Comparison of ENCODE assay signal across 19 cellular contexts in the genomic region with DNA sequence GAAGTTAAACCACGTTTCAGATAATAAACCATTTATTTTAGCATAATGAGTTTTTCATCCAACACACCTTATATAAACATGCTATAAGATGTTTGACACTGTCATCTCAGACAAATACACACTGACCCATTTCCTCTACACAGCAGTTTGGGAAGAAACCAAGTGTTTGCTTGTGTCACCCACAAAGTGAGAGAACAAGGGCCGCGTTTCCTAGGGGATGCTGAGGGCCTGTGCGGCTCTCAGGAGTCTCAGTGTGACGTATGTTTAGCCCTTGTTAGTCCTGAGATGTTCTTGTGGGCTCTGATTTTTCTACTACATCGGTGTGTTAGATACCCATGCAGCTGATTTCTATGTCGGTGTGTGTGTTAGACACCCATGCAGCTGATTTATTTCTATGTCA.
DNase-seq lines count a peak whose midpoint lies in the region; ATAC-seq and TF ChIP-seq lines count a peak whose summit lies in the region.
"Had no signal": no experiment of that assay in that cellular context is flagged by ENCODE, and none has a peak within 500 bp of the region (broad histone marks: within the 10 kb centered on the region; RNA-seq: fewer than 3 reads in every experiment).

No MANE protein-coding gene starts in this region.

- ATAC-seq in left lung (peak; percentile 43), GM21528 (IDR thresholded peaks at IDR 0.05; ENCODE audit: low FRiP score, unreplicated experiment) (no peak), HG03108 (IDR thresholded peaks at IDR 0.05; ENCODE audit: unreplicated experiment) (no peak)

- H3K27me3 Mint-ChIP-seq in nephron progenitor cell (ENCODE audit: low read depth, poor library complexity): no peaks in the 10 kb centered on the region
- H3K27me3 Mint-ChIP-seq: CD4-positive, alpha-beta T cell; CD8-positive, alpha-beta memory T cell had no signal

- 64 to 80% methylated on average over 7 of the region's 7 CpGs for WGBS in thyroid gland, 2 donors

- H3K4me1 Mint-ChIP-seq in nephron progenitor cell: peaks cover 6% of the 10 kb centered on the region
- H3K4me1 Mint-ChIP-seq: CD14-positive monocyte had no signal

- TF ChIP-seq CTCF in left lung (IDR thresholded peaks at IDR 0.05): no peak
- TF ChIP-seq CTCF in nephron progenitor cell (IDR thresholded peaks at IDR 0.05): no peak
- no peak for TF ChIP-seq CTCF in thyroid gland (IDR thresholded peaks at IDR 0.05)

- H3K9me3 ChIP-seq in left lung (no peaks in the 10 kb centered on the region), thyroid gland (no peaks in the 10 kb centered on the region)
- H3K9me3 ChIP-seq: BE2C; BLaER1 treated with 17β-estradiol and CSF1 and Interleukin-3, amounts not matched to agents 10 nM and 100 nM; HAP-1 had no signal

- peak overlapping the region; percentile 57 for H3K27ac Mint-ChIP-seq in nephron progenitor cell
- H3K27ac Mint-ChIP-seq: CD14-positive monocyte; CD4-positive, alpha-beta T cell; CD8-positive, alpha-beta memory T cell; HFFc6 had no signal

- no peaks in the 10 kb centered on the region for H3K9me3 Mint-ChIP-seq in nephron progenitor cell
- H3K9me3 Mint-ChIP-seq: CD4-positive, alpha-beta T cell; CD8-positive, alpha-beta memory T cell; HFFc6 had no signal

- H3K27me3 ChIP-seq in left lung (no peaks in the 10 kb centered on the region), thyroid gland (no peaks in the 10 kb centered on the region)
- H3K27me3 ChIP-seq: BE2C; BLaER1 treated with 17β-estradiol and CSF1 and Interleukin-3, amounts not matched to agents 10 nM and 100 nM had no signal

- TF ChIP-seq POLR2A in thyroid gland (IDR thresholded peaks at IDR 0.05): no peak

- peaks cover 40% of the 10 kb centered on the region for H3K36me3 Mint-ChIP-seq in nephron progenitor cell (ENCODE audit: low read depth)
- H3K36me3 Mint-ChIP-seq: CD14-positive monocyte had no signal

- intact Hi-C loops in left lung (cut with DNase I) (no loop called here), thyroid gland (cut with DNase I) (no loop called here)

- no peak overlapping the region for H3K4me3 ChIP-seq in left lung
- no peak overlapping the region for H3K4me3 ChIP-seq in thyroid gland (replicated peaks in 1 of 3)
- H3K4me3 ChIP-seq: BLaER1 treated with 17β-estradiol and CSF1 and Interleukin-3, amounts not matched to agents 10 nM and 100 nM; HAP-1 had no signal

- peak; percentile 24 for DNase-seq in Ammon's horn (ENCODE audit: low spot score)
- no peak for DNase-seq in left lung
- DNase-seq in nephron progenitor cell: no peak
- DNase-seq in thyroid gland: peak; percentile 35 to 45
- DNase-seq in NCI-H82 treated with DMSO at 0.1 percent for 48 hours (lab: John Stamatoyannopoulos, UW; ENCODE audit: unreplicated experiment): no peak
- DNase-seq: BE2C; CD4-positive, alpha-beta T cell; CD8-positive, alpha-beta memory T cell; DMS 273 treated with DMSO at 0.1 percent for 48 hours; DMS79; GF-D8; GOT3; HFFc6 had no signal

- no peak overlapping the region for H3K27ac ChIP-seq in left lung
- no peak overlapping the region for H3K27ac ChIP-seq in thyroid gland
- H3K27ac ChIP-seq: 22Rv1; BLaER1 treated with 17β-estradiol and CSF1 and Interleukin-3, amounts not matched to agents 10 nM and 100 nM had no signal

- H3K4me1 ChIP-seq in left lung (no peaks in the 10 kb centered on the region), thyroid gland (no peaks in the 10 kb centered on the region)
- H3K4me1 ChIP-seq: BE2C, HAP-1 had no signal

- H3K4me3 Mint-ChIP-seq in nephron progenitor cell: no peak overlapping the region
- H3K4me3 Mint-ChIP-seq: CD14-positive monocyte; CD4-positive, alpha-beta T cell; CD8-positive, alpha-beta memory T cell; HFFc6 had no signal

- peaks cover 0 to 4% of the 10 kb centered on the region in 2 donors for H3K36me3 ChIP-seq in left lung
- H3K36me3 ChIP-seq in thyroid gland: no peaks in the 10 kb centered on the region
- H3K36me3 ChIP-seq: BE2C, HAP-1 had no signal

Comparison
In these comparisons a context has a peak if more than half of its experiments do, and no peak if none do; other contexts are left out.
1. DNase-seq: peak in Ammon's horn (single experiment) and thyroid gland (2 of 2); none in left lung (0 of 2), nephron progenitor cell (single experiment) and NCI-H82 treated with DMSO at 0.1 percent for 48 hours (single experiment).